Comparison of ENCODE assay signal across 9 cellular contexts in the genomic region with DNA sequence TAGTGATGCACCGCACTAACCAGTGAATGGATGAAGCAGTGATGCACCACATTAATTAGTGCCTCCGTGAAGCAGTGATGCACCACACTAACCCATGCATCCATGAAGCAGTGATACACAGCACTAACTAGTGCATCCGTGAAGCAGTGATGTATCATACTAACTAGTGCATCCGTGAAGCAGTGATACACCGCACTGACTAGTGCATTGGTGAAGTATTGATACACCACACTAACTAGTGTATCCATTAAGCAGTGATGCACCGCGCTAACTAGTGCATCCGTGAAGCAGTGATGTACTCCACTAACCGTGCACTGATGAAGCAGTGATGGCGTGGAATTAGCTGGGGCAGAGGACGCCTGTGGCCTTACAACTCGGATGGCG.
DNase-seq lines count a peak whose midpoint lies in the region; TF ChIP-seq lines count a peak whose summit lies in the region.
"Had no signal": no experiment of that assay in that cellular context is flagged by ENCODE, and none has a peak within 500 bp of the region (broad histone marks: within the 10 kb centered on the region; RNA-seq: fewer than 3 reads in every experiment).

No MANE protein-coding gene starts in this region.

- H3K4ac ChIP-seq in H9 (ENCODE audit: low read depth, low read length): no peak overlapping the region

- H3K9me3 ChIP-seq in BLaER1: no peaks in the 10 kb centered on the region
- no peaks in the 10 kb centered on the region for H3K9me3 ChIP-seq in H9 (ENCODE audit: control insufficient read depth, low read depth, low read length)
- no peaks in the 10 kb centered on the region for H3K9me3 ChIP-seq in effector memory CD4-positive, alpha-beta T cell (ENCODE audit: control insufficient read depth, low read length)
- no peaks in the 10 kb centered on the region for H3K9me3 ChIP-seq in neural progenitor cell (ENCODE audit: low read depth)

- H3K9me3 Mint-ChIP-seq in H9 (peaks cover 0 to 2% of the 10 kb centered on the region in 2 experiments; a peak in 2 of 5 replicates), neural progenitor cell (peaks cover 8% of the 10 kb centered on the region)

- H3K4me2 ChIP-seq in BLaER1 (peak overlapping the region; percentile 87), H9 (ENCODE audit: insufficient read depth, insufficient read length, low read length) (peak overlapping the region; percentile 34), neural progenitor cell (peak overlapping the region; percentile 88)

- peaks cover 35% of the 10 kb centered on the region for H3F3A ChIP-seq in neural progenitor cell (ENCODE audit: low read depth)

- no peak overlapping the region for H4K91ac ChIP-seq in H9 (ENCODE audit: insufficient read length, low read depth, low read length)

- H2BK120ac ChIP-seq in H9 (ENCODE audit: low read depth, low read length, poor library complexity, severe bottlenecking): no peak overlapping the region

- no peak overlapping the region for H2BK5ac ChIP-seq in H9 (ENCODE audit: insufficient read length, low read length)

- H3K23me2 ChIP-seq in H9 (ENCODE audit: insufficient read length, low read depth, low read length, poor library complexity, severe bottlenecking): no peaks in the 10 kb centered on the region

- H3K36me3 Mint-ChIP-seq in H9 (ENCODE audit: insufficient read depth in 1 of 3, low read depth in 3 of 3): no peaks in the 10 kb centered on the region; a peak in 1 of 7 replicates
- H3K36me3 Mint-ChIP-seq in neural progenitor cell: no peaks in the 10 kb centered on the region

- H3K36me3 ChIP-seq in BLaER1 (no peaks in the 10 kb centered on the region), neural progenitor cell (no peaks in the 10 kb centered on the region)
- no peaks in the 10 kb centered on the region for H3K36me3 ChIP-seq in effector memory CD4-positive, alpha-beta T cell (ENCODE audit: control insufficient read depth, insufficient read depth, low read length)

- H2AFZ ChIP-seq in H9 (ENCODE audit: low read length): no peak overlapping the region
- H2AFZ ChIP-seq in neural progenitor cell (replicated peaks): no peak overlapping the region

- DNase-seq in H9: no peak
- DNase-seq in effector memory CD4-positive, alpha-beta T cell: no peak
- DNase-seq in neural progenitor cell (ENCODE audit: low spot score): no peak
- no peak for DNase-seq in cortex of kidney (lab: John Stamatoyannopoulos, UW)
- DNase-seq in NCI-H2196 treated with DMSO at 0.1 percent for 48 hours (lab: John Stamatoyannopoulos, UW; ENCODE audit: unreplicated experiment): no peak
- no peak for DNase-seq in DMS79 treated with DMSO at 0.1 percent for 48 hours (lab: John Stamatoyannopoulos, UW)
- DNase-seq in DMS 273 treated with DMSO at 0.1 percent for 48 hours (lab: John Stamatoyannopoulos, UW): no peak

- no peak overlapping the region for H3K14ac ChIP-seq in H9 (ENCODE audit: insufficient read depth, low read length)

- H3K79me1 ChIP-seq in H9 (ENCODE audit: insufficient read depth, low read depth, low read length, poor library complexity, severe bottlenecking): no peaks in the 10 kb centered on the region

- peaks cover 46% of the 10 kb centered on the region for H3K4me1 ChIP-seq in BLaER1
- peaks cover 19% of the 10 kb centered on the region; the same call in 1 of the 2 replicates for H3K4me1 ChIP-seq in H9 (ENCODE audit: insufficient read depth, low read length)
- peaks cover 6% of the 10 kb centered on the region for H3K4me1 ChIP-seq in effector memory CD4-positive, alpha-beta T cell (ENCODE audit: control insufficient read depth, insufficient read depth, low read length, poor library complexity, severe bottlenecking)
- peaks cover 43% of the 10 kb centered on the region for H3K4me1 ChIP-seq in neural progenitor cell

- H3K79me2 ChIP-seq in H9 (ENCODE audit: insufficient read depth, low read length) (no peaks in the 10 kb centered on the region), neural progenitor cell (ENCODE audit: low read depth) (no peaks in the 10 kb centered on the region)

- H2BK15ac ChIP-seq in H9 (ENCODE audit: low read depth, low read length): no peak overlapping the region

- peak overlapping the region; percentile 63 for H3K4me3 ChIP-seq in BLaER1
- peak overlapping the region; percentile 25 for H3K4me3 ChIP-seq in effector memory CD4-positive, alpha-beta T cell (ENCODE audit: insufficient read depth, low read depth, low read length, poor library complexity, severe bottlenecking)
- H3K4me3 ChIP-seq in neural progenitor cell: peak overlapping the region; percentile 45
- H3K4me3 ChIP-seq: SK-N-MC had no signal

- H3T11ph ChIP-seq in H9 (ENCODE audit: low read length): no peak overlapping the region

- H3K23ac ChIP-seq in H9 (ENCODE audit: insufficient read length, low read depth, low read length): no peak overlapping the region

- no peak overlapping the region for H4K5ac ChIP-seq in H9 (ENCODE audit: insufficient read length, low read depth, low read length)

- H3K56ac ChIP-seq in H9 (ENCODE audit: insufficient read length, low read depth, low read length): no peak overlapping the region

- no peak overlapping the region for H3K18ac ChIP-seq in H9 (ENCODE audit: insufficient read length, low read depth, low read length)

- H3K4me1 Mint-ChIP-seq in H9 (peaks cover 43 to 48% of the 10 kb centered on the region in 2 experiments), neural progenitor cell (peaks cover 67% of the 10 kb centered on the region)

- no peak overlapping the region for H2BK20ac ChIP-seq in H9 (ENCODE audit: low read depth, low read length, poor library complexity, severe bottlenecking)

- H3K27ac Mint-ChIP-seq in H9 (no peak overlapping the region), neural progenitor cell (peak overlapping the region; percentile 88)

- peak overlapping the region; percentile 19; the same call in 1 of the 2 replicates for H3K9ac ChIP-seq in BLaER1
- no peak overlapping the region for H3K9ac ChIP-seq in H9 (ENCODE audit: extremely low read depth, insufficient read length, low read length)
- H3K9ac ChIP-seq in neural progenitor cell: no peak overlapping the region

- H3K27me3 ChIP-seq in BLaER1 (0 out of 2 replicates have a peak, but pooled peaks cover 4% of the 10 kb centered on the region), H9 (ENCODE audit: insufficient read depth, low read length) (peaks cover 8% of the 10 kb centered on the region; the same call in 1 of the 2 replicates), neural progenitor cell (peaks cover 54% of the 10 kb centered on the region)
- H3K27me3 ChIP-seq in effector memory CD4-positive, alpha-beta T cell (replicated peaks; ENCODE audit: control insufficient read depth, insufficient read depth, low read length, poor library complexity, severe bottlenecking): peaks cover 8% of the 10 kb centered on the region

- TF ChIP-seq CTCF in H9 (conservative IDR thresholded peaks at IDR 0.05): no peak
- TF ChIP-seq CTCF in neural progenitor cell (IDR thresholded peaks at IDR 0.05): no peak

- no peak overlapping the region for H3K27ac ChIP-seq in BLaER1
- H3K27ac ChIP-seq in H9 (ENCODE audit: insufficient read length, low read depth, low read length): no peak overlapping the region
- H3K27ac ChIP-seq in effector memory CD4-positive, alpha-beta T cell (ENCODE audit: insufficient read depth, low read length, poor library complexity, severe bottlenecking): no peak overlapping the region
- no peak overlapping the region for H3K27ac ChIP-seq in neural progenitor cell
- H3K27ac ChIP-seq: SK-N-MC had no signal

- WGBS in H9 (ENCODE audit: extremely low coverage, insufficient read length, low lambda C conversion rate): no CpG with 5 or more reads among the region's 13 CpGs

- H2AK5ac ChIP-seq in H9 (ENCODE audit: insufficient read length, low read length): no peak overlapping the region

- H3K4me3 Mint-ChIP-seq in H9 (peak overlapping the region; percentile 52 to 69; a peak in 4 of 5 replicates), neural progenitor cell (peak overlapping the region; percentile 78)

- H4K8ac ChIP-seq in H9 (replicated peaks; ENCODE audit: insufficient read length, low read depth, low read length): no peak overlapping the region

- H4K20me1 ChIP-seq in BLaER1 (no peaks in the 10 kb centered on the region), H9 (ENCODE audit: control insufficient read depth, insufficient read depth, insufficient read length) (no peaks in the 10 kb centered on the region), neural progenitor cell (ENCODE audit: low read depth) (peaks cover 8% of the 10 kb centered on the region)

- peaks cover 81% of the 10 kb centered on the region for H3K27me3 Mint-ChIP-seq in H9 (ENCODE audit: low read depth)
- peaks cover 4% of the 10 kb centered on the region for H3K27me3 Mint-ChIP-seq in neural progenitor cell (ENCODE audit: insufficient read depth, low read depth)

- H2BK12ac ChIP-seq in H9 (ENCODE audit: insufficient read length, low read depth, low read length): no peak overlapping the region

Comparison
In these comparisons a context has a peak if more than half of its experiments do, and no peak if none do; other contexts are left out.
1. H3K4me2 ChIP-seq: peak in every context shown above with its lines; median percentile 88 in neural progenitor cell; 87 in BLaER1; 34 in H9.